ENCODE assay signal across 1 cellular context in the genomic region with DNA sequence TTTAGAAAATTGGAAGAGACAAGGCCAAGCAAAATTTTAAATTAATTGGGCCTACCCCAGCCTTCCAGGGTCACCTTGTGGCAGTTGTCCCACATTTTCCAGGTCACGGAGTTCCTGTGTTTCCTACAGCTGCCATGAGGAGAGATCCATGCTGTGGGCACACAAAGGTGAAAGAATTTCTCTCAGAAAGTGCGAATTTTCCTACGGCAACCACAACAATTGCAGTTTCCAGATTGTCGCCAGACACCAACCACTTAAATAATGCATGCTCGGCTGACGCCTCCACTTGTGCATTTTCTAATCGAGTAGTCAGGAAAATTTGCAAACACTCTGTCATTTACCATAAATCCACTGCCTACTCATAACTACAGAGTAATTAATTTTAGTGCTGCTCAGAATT.
TF ChIP-seq lines count a peak whose summit lies in the region.

No MANE protein-coding gene starts in this region.

TF ChIP-seq in IMR-90, 13 proteins besides CTCF, POLR2A, EP300 and RAD21 (continued from another document):
- no peak for TF ChIP-seq FOS (IDR thresholded peaks at IDR 0.05; ENCODE audit: low read depth, low read length)
- TF ChIP-seq MAFK (IDR thresholded peaks at IDR 0.05; ENCODE audit: low read depth, low read length): no peak
- no peak for TF ChIP-seq CEBPB (IDR thresholded peaks at IDR 0.05; ENCODE audit: low read depth, low read length)
